8 cellular contexts compared by ENCODE assay signal in genomic region chr19:12952488-12953455, GRCh38. TPM values are rescaled to one million over a fixed set of nuclear protein-coding genes. Genes with fewer than 3 reads are reported as not detected.
A peak's percentile ranks its signal among the peaks of the same experiment; 100 is the strongest.
DNase-seq lines count a peak whose midpoint lies in the region; ATAC-seq and TF ChIP-seq lines count a peak whose summit lies in the region.

No MANE protein-coding gene starts in this region.

- peak; percentile 3 for TF ChIP-seq POLR2A in GM10847 (IDR thresholded peaks at IDR 0.05; ENCODE audit: extremely low read depth, insufficient read length)

- CTCF ChIA-PET in PC-3 (lab: Charles Lee) = interaction anchor here (0.5 to 0.6 kb wide), 2 partner anchors 13 to 25 kb away, joined by 3 read pairs; no protein-coding TSS in a partner anchor

- peaks cover 40% of the 10 kb centered on the region for H3K36me3 ChIP-seq in PC-3 (ENCODE audit: low read depth, low read length)

- DNase-seq in PC-3 = peak; percentile 60
- peak; percentile 59 for DNase-seq in epithelial cell of esophagus (ENCODE audit: low read depth)
- DNase-seq in putamen (ENCODE audit: low spot score) = peak; percentile 67
- no peak for DNase-seq in DMS53 (lab: John Stamatoyannopoulos, UW)

- no peaks in the 10 kb centered on the region for H3K27me3 ChIP-seq in PC-3 (ENCODE audit: low read length)

- peak; percentile 14 for ATAC-seq in PC-3
- no peak for ATAC-seq in GM21528 (IDR thresholded peaks at IDR 0.05; ENCODE audit: low FRiP score, unreplicated experiment)
- no peak for ATAC-seq in GM21717 (IDR thresholded peaks at IDR 0.05; ENCODE audit: unreplicated experiment)
- ATAC-seq in GM18517 (IDR thresholded peaks at IDR 0.05; ENCODE audit: unreplicated experiment) = no peak

- H3F3A ChIP-seq in PC-3 (ENCODE audit: low read length, unreplicated experiment) = peaks cover 5% of the 10 kb centered on the region

- peaks cover 61% of the 10 kb centered on the region for H3K79me2 ChIP-seq in PC-3 (ENCODE audit: low read length)

- BruUV-seq in PC-3 (replicated peaks; lab: Mats Ljungman, UMichigan) = TSS peak; percentile 73

- H3K9me3 ChIP-seq in PC-3 (ENCODE audit: low read length) = no peaks in the 10 kb centered on the region

- peak overlapping the region; percentile 87 for H3K27ac ChIP-seq in PC-3 (ENCODE audit: low read length)

- H2AFZ ChIP-seq in PC-3 (ENCODE audit: low read length) = no peak overlapping the region

- TF ChIP-seq CTCF in PC-3 (conservative IDR thresholded peaks at IDR 0.05; ENCODE audit: low read depth, low read length) (no peak), epithelial cell of esophagus (IDR thresholded peaks at IDR 0.05; ENCODE audit: insufficient read depth, low read depth, low read length, missing control alignments) (no peak)

- intact Hi-C loops in PC-3 (cut with micrococcal nuclease) = no loop called here

- H3K9ac ChIP-seq in PC-3 (ENCODE audit: low read length) = peak overlapping the region; percentile 51

- H3K4me2 ChIP-seq in PC-3 (ENCODE audit: low read length) = no peak overlapping the region

- peaks cover 20% of the 10 kb centered on the region for H3K4me1 ChIP-seq in PC-3 (ENCODE audit: insufficient read depth, low read length)

- POLR2A ChIA-PET in PC-3 (lab: Charles Lee; ENCODE audit: unreplicated experiment) = no interaction called here

- no peaks in the 10 kb centered on the region for H4K20me1 ChIP-seq in PC-3 (ENCODE audit: low read length)

- H3K4me3 ChIP-seq in PC-3 (ENCODE audit: low read length) = no peak overlapping the region
- no peak overlapping the region for H3K4me3 ChIP-seq in epithelial cell of esophagus (ENCODE audit: low read length)

- no peaks in the 10 kb centered on the region for H3K9me2 ChIP-seq in PC-3 (replicated peaks; ENCODE audit: low read length)

RNA-seq across cellular contexts. Expression of gene GADD45GIP1, which starts 4.3 kb away (rescaled TPM):
- 219 and 352 TPM in 2 replicates for total RNA-seq in PC-3 (2014; rRNA removed)

RNA-seq across cellular contexts. Expression of gene RAD23A, which starts 7.1 kb away (rescaled TPM):
- 389 and 418 TPM in 2 replicates for total RNA-seq in PC-3 (2014; rRNA removed)

RNA-seq across cellular contexts. Expression of gene CALR, which starts 14.4 kb away (rescaled TPM):
- total RNA-seq in PC-3 (2014; rRNA removed) = 2,022 and 2,043 TPM in 2 replicates

RNA-seq across cellular contexts. Expression of gene DAND5, which starts 16.6 kb away (rescaled TPM):
- 0.55 and 1.1 TPM in 2 replicates for total RNA-seq in PC-3 (2014; rRNA removed)

RNA-seq across cellular contexts. Expression of gene FARSA, which starts 19.3 kb away (rescaled TPM):
- 194 and 339 TPM in 2 replicates for total RNA-seq in PC-3 (2014; rRNA removed)
